1 cellular context compared by ENCODE assay signal in the genomic region with DNA sequence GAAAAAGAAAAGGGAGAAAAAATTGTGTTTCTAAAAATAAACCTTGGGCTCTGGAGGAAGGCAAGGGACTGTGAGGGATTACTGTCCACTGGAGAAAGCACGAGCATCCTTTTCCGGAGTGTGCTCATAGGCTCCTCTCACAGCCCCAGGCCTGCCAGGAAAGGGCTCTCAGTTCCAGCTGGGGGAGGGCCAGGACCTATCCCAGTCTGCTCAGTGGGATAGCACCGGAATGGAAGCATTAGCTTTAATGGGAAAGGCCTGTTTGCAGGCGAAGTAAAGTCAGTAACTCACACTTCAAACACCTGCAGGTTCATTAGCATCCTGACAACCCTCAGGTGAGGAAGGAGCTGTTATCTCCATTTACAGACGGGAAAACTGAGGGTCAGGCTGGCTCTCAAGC.
TF ChIP-seq lines count a peak whose summit lies in the region.

No MANE protein-coding gene starts in this region.

TF ChIP-seq in endothelial cell of umbilical vein, 7 proteins besides CTCF, POLR2A, EP300 and RAD21 (continued from another document):
- TF ChIP-seq FOS (IDR thresholded peaks at IDR 0.05; ENCODE audit: borderline replicate concordance, insufficient read depth, low read length): no peak
